Comparison of ENCODE assay signal across 22 cellular contexts in genomic region chr2:81545626-81546025, GRCh38.
DNase-seq lines count a peak whose midpoint lies in the region; TF ChIP-seq lines count a peak whose summit lies in the region.
"Had no signal": no experiment of that assay in that cellular context is flagged by ENCODE, and none has a peak within 500 bp of the region (broad histone marks: within the 10 kb centered on the region; RNA-seq: fewer than 3 reads in every experiment).

No MANE protein-coding gene starts in this region.

- peaks cover 1 to 26% (median 8%) of the 10 kb centered on the region in 5 donors for H3K9me3 Mint-ChIP-seq in CD8-positive, alpha-beta memory T cell

- H3K4me3 Mint-ChIP-seq in CD8-positive, alpha-beta memory T cell, result no peak overlapping the region
- H3K4me3 Mint-ChIP-seq: HFFc6 had no signal

- H3K27me3 ChIP-seq in kidney epithelial cell (ENCODE audit: control insufficient read depth, insufficient read depth, low read length), result no peaks in the 10 kb centered on the region
- no peaks in the 10 kb centered on the region for H3K27me3 ChIP-seq in CD8-positive, alpha-beta memory T cell (ENCODE audit: insufficient read depth, low read length, poor library complexity, severe bottlenecking)

- H3K4me1 Mint-ChIP-seq in CD8-positive, alpha-beta memory T cell, result no peaks in the 10 kb centered on the region

- H3K27ac ChIP-seq in CD8-positive, alpha-beta memory T cell (ENCODE audit: low read depth, low read length), result no peak overlapping the region
- H3K27ac ChIP-seq: C4-2B, KMS-11 had no signal

- DNase-seq in COLO829 (ENCODE audit: low spot score) (peak; percentile 59), HS-5 (ENCODE audit: low read depth) (peak; percentile 22), RPMI7951 (ENCODE audit: low read depth) (peak; percentile 48), kidney epithelial cell (ENCODE audit: low read depth) (peak; percentile 1), UCSD-AML1 (lab: John Stamatoyannopoulos, UW; ENCODE audit: unreplicated experiment) (no peak), GM10248 (ENCODE audit: extremely low spot score) (no peak), cerebellar nuclear complex (lab: John Stamatoyannopoulos, UW) (no peak)
- DNase-seq in CD8-positive, alpha-beta memory T cell, result no peak
- DNase-seq: DMS79, H7, HFFc6, IMR-90, NCI-H1417, NCI-H1694 treated with DMSO at 0.1 percent for 48 hours, NCI-H2081 treated with DMSO at 0.1 percent for 48 hours, NCI-H446, NCI-H526, SHP77, SK-N-SH had no signal

- POLR2A ChIA-PET in GM10248 (lab: Yijun Ruan, JAX), result no interaction called here
- POLR2A ChIA-PET in CD8-positive, alpha-beta memory T cell (lab: Charles Lee), result no interaction called here

- no peaks in the 10 kb centered on the region for H3K36me3 Mint-ChIP-seq in CD8-positive, alpha-beta memory T cell

- TF ChIP-seq CTCF in kidney epithelial cell (IDR thresholded peaks at IDR 0.05; ENCODE audit: insufficient read depth, low read length, poor library complexity, severe bottlenecking), result no peak
- no peak for TF ChIP-seq CTCF in GM10248 (IDR thresholded peaks at IDR 0.05; ENCODE audit: control extremely low read depth, extremely low read depth, low read depth, missing control alignments)

- no peak overlapping the region for H3K27ac Mint-ChIP-seq in CD8-positive, alpha-beta memory T cell
- H3K27ac Mint-ChIP-seq: HFFc6 had no signal

- no peak overlapping the region for H3K4me3 ChIP-seq in kidney epithelial cell (ENCODE audit: low read depth, low read length)
- no peak overlapping the region for H3K4me3 ChIP-seq in CD8-positive, alpha-beta memory T cell (ENCODE audit: low read length)
- H3K4me3 ChIP-seq: GM12878 had no signal

- H3K27me3 Mint-ChIP-seq in CD8-positive, alpha-beta memory T cell, result no peaks in the 10 kb centered on the region

- H3K9me3 ChIP-seq in CD8-positive, alpha-beta memory T cell (ENCODE audit: low read length), result no peaks in the 10 kb centered on the region
- H3K9me3 ChIP-seq: SK-N-SH had no signal

- H3K4me1 ChIP-seq in CD8-positive, alpha-beta memory T cell (ENCODE audit: insufficient read depth, low read length), result no peaks in the 10 kb centered on the region

- CTCF ChIA-PET in GM10248 (lab: Yijun Ruan, JAX), result no interaction called here
- CTCF ChIA-PET in CD8-positive, alpha-beta memory T cell (lab: Charles Lee), result no interaction called here

- no peaks in the 10 kb centered on the region for H3K36me3 ChIP-seq in kidney epithelial cell (ENCODE audit: control insufficient read depth, insufficient read depth, low read length)
- no peaks in the 10 kb centered on the region for H3K36me3 ChIP-seq in CD8-positive, alpha-beta memory T cell (ENCODE audit: insufficient read depth, low read length)

Comparison
In these comparisons a context has a peak if more than half of its experiments do, and no peak if none do; other contexts are left out.
1. DNase-seq: peak in COLO829 (single experiment), HS-5 (single experiment), RPMI7951 (single experiment) and kidney epithelial cell (single experiment); none in UCSD-AML1 (single experiment), GM10248 (single experiment), cerebellar nuclear complex (0 of 2) and CD8-positive, alpha-beta memory T cell (0 of 5).